ENCODE assay signal across 23 cellular contexts in genomic region chr15:34828145-34828911, GRCh38. TPM values are rescaled to one million over a fixed set of nuclear protein-coding genes. Genes with fewer than 3 reads are reported as not detected.
DNase-seq lines count a peak whose midpoint lies in the region; ATAC-seq and TF ChIP-seq lines count a peak whose summit lies in the region.
"Had no signal": no experiment of that assay in that cellular context is flagged by ENCODE, and none has a peak within 500 bp of the region (broad histone marks: within the 10 kb centered on the region; RNA-seq: fewer than 3 reads in every experiment).

No MANE protein-coding gene starts in this region.

- 74% methylated on average over 5 of the region's 5 CpGs for WGBS in SK-N-SH (ENCODE audit: low lambda C conversion rate)

- no peaks in the 10 kb centered on the region for H3F3A ChIP-seq in SK-N-SH (replicated peaks; ENCODE audit: insufficient read depth)

- H3K4me3 ChIP-seq in SK-N-SH (ENCODE audit: low read depth in 2 of 2, low read length in 1 of 2) (no peak overlapping the region), HEK293 (ENCODE audit: low read depth, low read length) (no peak overlapping the region), endocrine pancreas (ENCODE audit: control insufficient read depth, insufficient read depth, low read length) (peak overlapping the region; percentile 14)
- no peak overlapping the region for H3K4me3 ChIP-seq in CD8-positive, alpha-beta T cell (ENCODE audit: low read depth, low read length)
- H3K4me3 ChIP-seq: GM23338 had no signal

- no peaks in the 10 kb centered on the region for H3K9me2 ChIP-seq in SK-N-SH

- H3K36me3 ChIP-seq in SK-N-SH (replicated peaks in 1 of 2; ENCODE audit: control insufficient read depth in 1 of 2, insufficient read depth in 2 of 2, low read length in 1 of 2) (no peaks in the 10 kb centered on the region), HEK293 (ENCODE audit: control insufficient read depth in 2 of 2, insufficient read depth in 1 of 2, low read length in 2 of 2) (no peaks in the 10 kb centered on the region), endocrine pancreas (ENCODE audit: control insufficient read depth, insufficient read depth, low read length) (no peaks in the 10 kb centered on the region)
- H3K36me3 ChIP-seq in CD8-positive, alpha-beta T cell (ENCODE audit: insufficient read depth, low read length) = no peaks in the 10 kb centered on the region

- CTCF ChIA-PET in SK-N-SH (lab: Yijun Ruan, JAX) (no interaction called here), HEK293 (lab: Yijun Ruan, JAX) (no interaction called here)
- CTCF ChIA-PET in CD8-positive, alpha-beta T cell (lab: Charles Lee) = no interaction called here

- DNase-seq in SK-N-SH = no peak
- DNase-seq in CD8-positive, alpha-beta T cell = no peak
- DNase-seq: C1 segment of cervical spinal cord; CD4-positive, alpha-beta memory T cell; H9; HFFc6; Karpas-422; NCI-H1092 treated with DMSO at 0.1 percent for 48 hours; NCI-H1436; NCI-H187; NCI-H446; NCI-H526 treated with DMSO at 0.1 percent for 48 hours; SHP77 had no signal

- no peak overlapping the region for H3K27ac Mint-ChIP-seq in CD8-positive, alpha-beta T cell
- H3K27ac Mint-ChIP-seq: CD4-positive, alpha-beta memory T cell; GM23338; H9; HFFc6 had no signal

- no peaks in the 10 kb centered on the region for H3K27me3 ChIP-seq in SK-N-SH (ENCODE audit: insufficient read depth)
- H3K27me3 ChIP-seq in endocrine pancreas (ENCODE audit: control insufficient read depth, insufficient read depth, low read length) = no peaks in the 10 kb centered on the region
- H3K27me3 ChIP-seq in CD8-positive, alpha-beta T cell (ENCODE audit: insufficient read depth, low read length) = no peaks in the 10 kb centered on the region

- H3K27ac ChIP-seq in SK-N-SH (ENCODE audit: low read depth in 2 of 2, low read length in 1 of 2) = no peak overlapping the region
- no peak overlapping the region for H3K27ac ChIP-seq in HEK293 (ENCODE audit: extremely low read depth, low read depth, low read length)
- no peak overlapping the region for H3K27ac ChIP-seq in CD8-positive, alpha-beta T cell (ENCODE audit: low read depth, low read length)
- H3K27ac ChIP-seq: RWPE1 had no signal

- H3K79me2 ChIP-seq in SK-N-SH (ENCODE audit: insufficient read depth) = no peaks in the 10 kb centered on the region

- no peak for ATAC-seq in SK-N-SH treated with all-trans-retinoic acid at 6 μM for 48 hours
- ATAC-seq in HG02678 (IDR thresholded peaks at IDR 0.05; ENCODE audit: unreplicated experiment) = no peak
- ATAC-seq in CD8-positive, alpha-beta T cell = no peak
- ATAC-seq in HG03097 (IDR thresholded peaks at IDR 0.05; ENCODE audit: low FRiP score, unreplicated experiment) = no peak
- ATAC-seq: GM23338, Panc1 had no signal

- H3K9ac ChIP-seq in SK-N-SH = no peak overlapping the region
- no peak overlapping the region for H3K9ac ChIP-seq in endocrine pancreas (ENCODE audit: control insufficient read depth, insufficient read depth, low read length)

- no peak overlapping the region for H3K4me2 ChIP-seq in SK-N-SH
- H3K4me2 ChIP-seq: GM23338 had no signal

- H4K20me1 ChIP-seq in SK-N-SH (ENCODE audit: insufficient read depth) = no peaks in the 10 kb centered on the region

- H3K4me1 Mint-ChIP-seq in CD8-positive, alpha-beta T cell (ENCODE audit: low read depth) = no peaks in the 10 kb centered on the region
- H3K4me1 Mint-ChIP-seq: CD4-positive, alpha-beta memory T cell; GM23338 had no signal

- no peaks in the 10 kb centered on the region for H3K36me3 Mint-ChIP-seq in CD8-positive, alpha-beta T cell
- H3K36me3 Mint-ChIP-seq: CD4-positive, alpha-beta memory T cell had no signal

- H3K4me1 ChIP-seq in SK-N-SH (ENCODE audit: control insufficient read depth in 1 of 2, insufficient read depth in 2 of 2, low read depth in 1 of 2, low read length in 1 of 2) (no peaks in the 10 kb centered on the region), HEK293 (ENCODE audit: control insufficient read depth, insufficient read depth, low read length) (no peaks in the 10 kb centered on the region), endocrine pancreas (ENCODE audit: control insufficient read depth, insufficient read depth, low read length) (peaks cover 19% of the 10 kb centered on the region)
- H3K4me1 ChIP-seq in CD8-positive, alpha-beta T cell (ENCODE audit: insufficient read depth, low read length) = no peaks in the 10 kb centered on the region

- peaks cover 19% of the 10 kb centered on the region for H3K27me3 Mint-ChIP-seq in CD8-positive, alpha-beta T cell (ENCODE audit: low read depth)

- H2AFZ ChIP-seq in SK-N-SH (ENCODE audit: low read depth) = peak overlapping the region; percentile 12; the same call in 1 of the 2 replicates
- H2AFZ ChIP-seq: GM23338 had no signal

- no peak overlapping the region for H3K4me3 Mint-ChIP-seq in CD8-positive, alpha-beta T cell
- H3K4me3 Mint-ChIP-seq: CD4-positive, alpha-beta memory T cell; GM23338; H9; HFFc6 had no signal

- no peaks in the 10 kb centered on the region for H3K9me3 ChIP-seq in SK-N-SH
- H3K9me3 ChIP-seq in HEK293 (ENCODE audit: control insufficient read depth, insufficient read depth, low read depth, low read length) = no peaks in the 10 kb centered on the region
- H3K9me3 ChIP-seq in endocrine pancreas (ENCODE audit: control insufficient read depth, low read length) = no peaks in the 10 kb centered on the region
- no peaks in the 10 kb centered on the region for H3K9me3 ChIP-seq in CD8-positive, alpha-beta T cell (ENCODE audit: low read length)

- no peaks in the 10 kb centered on the region for H3K9me3 Mint-ChIP-seq in CD8-positive, alpha-beta T cell
- H3K9me3 Mint-ChIP-seq: GM23338, HFFc6 had no signal

- TF ChIP-seq CTCF in SK-N-SH (IDR thresholded peaks at IDR 0.05) (no peak), HEK293 (tag by site-specific recombination; IDR thresholded peaks at IDR 0.05) (no peak)
- TF ChIP-seq CTCF in CD8-positive, alpha-beta T cell (IDR thresholded peaks at IDR 0.05) = no peak

- no peak for TF ChIP-seq RAD21 in SK-N-SH (IDR thresholded peaks at IDR 0.05; ENCODE audit: low read length)

- intact Hi-C loops in CD8-positive, alpha-beta T cell (cut with DNase I, micrococcal nuclease) = no loop called here

- POLR2A ChIA-PET in SK-N-SH (lab: Yijun Ruan, JAX) (no interaction called here), HEK293 (lab: Yijun Ruan, JAX) (no interaction called here)
- POLR2A ChIA-PET in CD8-positive, alpha-beta T cell (lab: Charles Lee) = no interaction called here

- TF ChIP-seq EP300 in SK-N-SH (IDR thresholded peaks at IDR 0.05; ENCODE audit: borderline replicate concordance in 1 of 2, low read depth in 1 of 2, low read length in 1 of 2) = no peak

TF ChIP-seq in SK-N-SH, 30 proteins besides CTCF, POLR2A, EP300 and RAD21 (continues in another document):
- TF ChIP-seq USF1 (IDR thresholded peaks at IDR 0.05; ENCODE audit: borderline replicate concordance, low read depth) (no peak), MAX (IDR thresholded peaks at IDR 0.05; ENCODE audit: low read depth) (no peak), TEAD4 (IDR thresholded peaks at IDR 0.05; ENCODE audit: borderline replicate concordance, insufficient read depth) (no peak)

TF ChIP-seq in SK-N-SH treated with all-trans-retinoic acid at 6 μM for 48 hours, 23 proteins besides CTCF, POLR2A, EP300 and RAD21 (continues in another document):
- TF ChIP-seq BACH2 (CRISPR knock-in tag; IDR thresholded peaks at IDR 0.05; ENCODE audit: borderline replicate concordance) = no peak
- no peak for TF ChIP-seq ZC3H10 (CRISPR knock-in tag; IDR thresholded peaks at IDR 0.05)
- no peak for TF ChIP-seq ZFP30 (CRISPR knock-in tag; IDR thresholded peaks at IDR 0.05)
- TF ChIP-seq TOX (CRISPR knock-in tag; IDR thresholded peaks at IDR 0.05; ENCODE audit: borderline replicate concordance) = no peak
- no peak for TF ChIP-seq POU6F1 (CRISPR knock-in tag; IDR thresholded peaks at IDR 0.05; ENCODE audit: borderline replicate concordance, low read depth)
- TF ChIP-seq RARB (CRISPR knock-in tag; IDR thresholded peaks at IDR 0.05) = no peak
- no peak for TF ChIP-seq ARNTL (CRISPR knock-in tag; IDR thresholded peaks at IDR 0.05; ENCODE audit: borderline replicate concordance, low read depth)

TF ChIP-seq in HEK293, 187 proteins besides CTCF, POLR2A, EP300 and RAD21:
- no peak for TF ChIP-seq ZNF610 (tag by site-specific recombination; IDR thresholded peaks at IDR 0.05; ENCODE audit: borderline replicate concordance)
- TF ChIP-seq ZNF513 (tag by site-specific recombination; IDR thresholded peaks at IDR 0.05) = peak; percentile 56
- no peak for TF ChIP-seq ZNF645 (tag by site-specific recombination; IDR thresholded peaks at IDR 0.05)
- TF ChIP-seq ZNF777 (tag by site-specific recombination; IDR thresholded peaks at IDR 0.05; ENCODE audit: borderline replicate concordance) = no peak

RNA-seq across cellular contexts. Expression of gene ACTC1, which starts 33.0 kb away (rescaled TPM):
- not detected in 2 replicates for polyA plus RNA-seq in SK-N-SH (2012; rRNA removed)
- not detected in 2 replicates for polyA plus RNA-seq in SK-N-SH (2012; cell fraction: cytosol; rRNA removed)
- 0.01 TPM in 1 of 2 replicates, not detected in the other for polyA plus RNA-seq in SK-N-SH (2012; cell fraction: nucleus; rRNA removed)
- not detected for total RNA-seq in CD8-positive, alpha-beta T cell
- total RNA-seq: CD4-positive, alpha-beta memory T cell; SK-MEL-5; T-helper 1 cell treated with Interleukin-12 subunit alpha and Interleukin-12 subunit beta and Interleukin-4 antibody, amounts not matched to agents 30 ng/mL and 1 ng/mL, for 36 hours had no signal
- polyA plus RNA-seq: CD4-positive, alpha-beta memory T cell had no signal
